ENCODE assay signal across 20 cellular contexts in genomic region chr20:57404419-57405072, GRCh38. TPM values are rescaled to one million over a fixed set of nuclear protein-coding genes. Genes with fewer than 3 reads are reported as not detected.
DNase-seq lines count a peak whose midpoint lies in the region; ATAC-seq and TF ChIP-seq lines count a peak whose summit lies in the region.
"Had no signal": no experiment of that assay in that cellular context is flagged by ENCODE, and none has a peak within 500 bp of the region (broad histone marks: within the 10 kb centered on the region; RNA-seq: fewer than 3 reads in every experiment).

No MANE protein-coding gene starts in this region.

- H3K4me1 Mint-ChIP-seq in activated T-cell treated with anti-CD3 and anti-CD28 coated beads, Interleukin-2, amount 50 U/mL, for 24 hours (ENCODE audit: low read depth) = peaks cover 47% of the 10 kb centered on the region
- H3K4me1 Mint-ChIP-seq in activated CD4-positive, alpha-beta T cell treated with anti-CD3 and anti-CD28 coated beads, Interleukin-2, amount 10 ng/mL, durations not matched to agents 24 days and 14 days = peaks cover 22% of the 10 kb centered on the region
- H3K4me1 Mint-ChIP-seq in glutamatergic neuron (ENCODE audit: low read depth, unreplicated experiment) = peaks cover 2% of the 10 kb centered on the region

- WGBS in right cardiac atrium = 88% methylated on average over 22 of the region's 22 CpGs
- 95% methylated on average over 22 of the region's 22 CpGs for WGBS in sigmoid colon, 2 donors

- TF ChIP-seq POLR2A in sigmoid colon (IDR thresholded peaks at IDR 0.05) = no peak

- CTCF ChIA-PET in HEK293 (lab: Yijun Ruan, JAX) = no interaction called here

- H3K4me3 ChIP-seq in HEK293 (ENCODE audit: low read depth, low read length) (no peak overlapping the region), right cardiac atrium (ENCODE audit: low read length) (no peak overlapping the region), sigmoid colon (no peak overlapping the region)
- H3K4me3 ChIP-seq: upper lobe of right lung had no signal

- peaks cover 99% of the 10 kb centered on the region for H3K36me3 Mint-ChIP-seq in activated T-cell treated with anti-CD3 and anti-CD28 coated beads, Interleukin-2, amount 50 U/mL, for 24 hours (ENCODE audit: low read depth)
- peaks cover 49% of the 10 kb centered on the region for H3K36me3 Mint-ChIP-seq in activated CD4-positive, alpha-beta T cell treated with anti-CD3 and anti-CD28 coated beads, Interleukin-2, amount 10 ng/mL, durations not matched to agents 24 days and 14 days (ENCODE audit: low read depth)
- H3K36me3 Mint-ChIP-seq in glutamatergic neuron (ENCODE audit: unreplicated experiment) = no peaks in the 10 kb centered on the region

- no peaks in the 10 kb centered on the region for H3K27me3 Mint-ChIP-seq in activated T-cell treated with anti-CD3 and anti-CD28 coated beads, Interleukin-2, amount 50 U/mL, for 24 hours
- no peaks in the 10 kb centered on the region for H3K27me3 Mint-ChIP-seq in activated CD4-positive, alpha-beta T cell treated with anti-CD3 and anti-CD28 coated beads, Interleukin-2, amount 10 ng/mL, durations not matched to agents 24 days and 14 days
- peaks cover 4% of the 10 kb centered on the region for H3K27me3 Mint-ChIP-seq in glutamatergic neuron (ENCODE audit: unreplicated experiment)

- H3K36me3 ChIP-seq in HEK293 (ENCODE audit: control insufficient read depth in 2 of 2, insufficient read depth in 1 of 2, low read length in 2 of 2) = peaks cover 0 to 95% of the 10 kb centered on the region in 2 experiments; a peak in 2 of 3 replicates
- peaks cover 32 to 84% (median 65%) of the 10 kb centered on the region in 4 donors for H3K36me3 ChIP-seq in sigmoid colon

- DNase-seq in activated T-cell treated with anti-CD3 and anti-CD28 coated beads, Interleukin-2, amount 50 U/mL, for 24 hours = no peak
- DNase-seq in activated T-cell treated with anti-CD3 and anti-CD28 coated beads, Interleukin-2, amount 50 U/mL, for 48 hours = no peak
- DNase-seq in right cardiac atrium (peak in 2 of 3 donors; percentile 39 to 60), sigmoid colon (no peak), EL (no peak), glutamatergic neuron (no peak)
- DNase-seq in activated CD4-positive, alpha-beta T cell treated with anti-CD3 and anti-CD28 coated beads, Interleukin-2, amount 10 ng/mL, durations not matched to agents 24 days and 14 days = no peak
- DNase-seq: activated CD8-positive, alpha-beta memory T cell treated with anti-CD3 and anti-CD28 coated beads, Interleukin-2, amount 50 U/mL, for 4 hours; activated effector memory CD4-positive, alpha-beta T cell treated with Interleukin-2 at 50 U/mL for 16 hours; amygdala; central memory CD4-positive, alpha-beta T cell; foreskin keratinocyte; HFFc6; NCI-H1694 treated with DMSO at 0.1 percent for 48 hours; NCI-H748 treated with DMSO at 0.1 percent for 48 hours; stimulated activated CD4-positive, alpha-beta T cell treated with anti-CD3 and anti-CD28 coated beads, Interleukin-12 subunit alpha, Interleukin-12 subunit beta, amount 100 ng/mL, for 4 hours; SW 1271; upper lobe of right lung had no signal

- H3K27ac ChIP-seq in HEK293 (ENCODE audit: extremely low read depth, low read depth, low read length) (no peak overlapping the region), right cardiac atrium (ENCODE audit: low read length) (no peak overlapping the region), sigmoid colon (peak overlapping the region; percentile 83 to 98 (median 98))
- H3K27ac ChIP-seq: foreskin keratinocyte, upper lobe of right lung had no signal

- POLR2A ChIA-PET in HEK293 (lab: Yijun Ruan, JAX) = interaction anchor here (0.6 kb wide), 1 partner anchor 15 kb away, joined by 3 read pairs; no protein-coding TSS in a partner anchor

- H3K27me3 ChIP-seq in right cardiac atrium (ENCODE audit: control insufficient read depth, insufficient read depth) (no peaks in the 10 kb centered on the region), sigmoid colon (no peaks in the 10 kb centered on the region)
- H3K27me3 ChIP-seq: foreskin keratinocyte, upper lobe of right lung had no signal

- H3K4me1 ChIP-seq in HEK293 (ENCODE audit: control insufficient read depth, insufficient read depth, low read length) (no peaks in the 10 kb centered on the region; the same call in 1 of the 2 replicates), right cardiac atrium (ENCODE audit: control insufficient read depth, insufficient read depth, low read length) (peaks cover 4% of the 10 kb centered on the region), sigmoid colon (peaks cover 0 to 100% (median 94%) of the 10 kb centered on the region in 4 donors)
- H3K4me1 ChIP-seq: foreskin keratinocyte had no signal

- H3K27ac Mint-ChIP-seq in activated T-cell treated with anti-CD3 and anti-CD28 coated beads, Interleukin-2, amount 50 U/mL, for 24 hours = peak overlapping the region; percentile 67
- H3K27ac Mint-ChIP-seq in activated CD4-positive, alpha-beta T cell treated with anti-CD3 and anti-CD28 coated beads, Interleukin-2, amount 10 ng/mL, durations not matched to agents 24 days and 14 days = no peak overlapping the region
- H3K27ac Mint-ChIP-seq in glutamatergic neuron (ENCODE audit: unreplicated experiment) = no peak overlapping the region
- H3K27ac Mint-ChIP-seq: HFFc6, mesothelial cell of epicardium had no signal

- intact Hi-C loops in right cardiac atrium (cut with DNase I) = no loop called here
- intact Hi-C loops in sigmoid colon (cut with DNase I) = no loop called here
- intact Hi-C loops in activated CD4-positive, alpha-beta T cell treated with anti-CD3 and anti-CD28 coated beads, Interleukin-2, amount 10 ng/mL, durations not matched to agents 24 days and 14 days (cut with micrococcal nuclease) = no loop called here

- H3K9me3 Mint-ChIP-seq in activated T-cell treated with anti-CD3 and anti-CD28 coated beads, Interleukin-2, amount 50 U/mL, for 24 hours = no peaks in the 10 kb centered on the region
- H3K9me3 Mint-ChIP-seq in activated CD4-positive, alpha-beta T cell treated with anti-CD3 and anti-CD28 coated beads, Interleukin-2, amount 10 ng/mL, durations not matched to agents 24 days and 14 days = no peaks in the 10 kb centered on the region
- peaks cover 3% of the 10 kb centered on the region for H3K9me3 Mint-ChIP-seq in glutamatergic neuron (ENCODE audit: unreplicated experiment)
- H3K9me3 Mint-ChIP-seq: HFFc6, mesothelial cell of epicardium had no signal

- TF ChIP-seq EP300 in sigmoid colon (IDR thresholded peaks at IDR 0.05) = no peak

- ATAC-seq in right cardiac atrium = no peak
- ATAC-seq: foreskin keratinocyte, upper lobe of right lung had no signal

- TF ChIP-seq CTCF in HEK293 (tag by site-specific recombination; IDR thresholded peaks at IDR 0.05) (no peak), sigmoid colon (IDR thresholded peaks at IDR 0.05) (no peak), glutamatergic neuron (IDR thresholded peaks at IDR 0.05; ENCODE audit: partially characterized antibody, unreplicated experiment) (no peak)

- H3K9me3 ChIP-seq in HEK293 (ENCODE audit: control insufficient read depth, insufficient read depth, low read depth, low read length) = no peaks in the 10 kb centered on the region
- H3K9me3 ChIP-seq in right cardiac atrium (ENCODE audit: control insufficient read depth, low read length) = no peaks in the 10 kb centered on the region
- no peaks in the 10 kb centered on the region for H3K9me3 ChIP-seq in sigmoid colon
- H3K9me3 ChIP-seq: upper lobe of right lung had no signal

- H3K4me3 Mint-ChIP-seq in activated T-cell treated with anti-CD3 and anti-CD28 coated beads, Interleukin-2, amount 50 U/mL, for 24 hours = no peak overlapping the region
- H3K4me3 Mint-ChIP-seq in activated CD4-positive, alpha-beta T cell treated with anti-CD3 and anti-CD28 coated beads, Interleukin-2, amount 10 ng/mL, durations not matched to agents 24 days and 14 days = no peak overlapping the region
- no peak overlapping the region for H3K4me3 Mint-ChIP-seq in glutamatergic neuron (ENCODE audit: unreplicated experiment)
- H3K4me3 Mint-ChIP-seq: HFFc6, mesothelial cell of epicardium had no signal

TF ChIP-seq in HEK293, 187 proteins besides CTCF, POLR2A, EP300 and RAD21:
- TF ChIP-seq ZIC2 (tag by site-specific recombination; IDR thresholded peaks at IDR 0.05) = peak; percentile 40
- TF ChIP-seq ZFP69B (tag by site-specific recombination; IDR thresholded peaks at IDR 0.05) = no peak

RNA-seq across cellular contexts. Expression of gene RBM38, which starts 13.3 kb away (rescaled TPM):
- 100 to 1,000 TPM in 1 of 4 donors, 10 to 100 TPM in 3; 82.6 to 143 (median 94.4) TPM for total RNA-seq in right cardiac atrium
- 182 TPM for polyA plus RNA-seq in right cardiac atrium
- total RNA-seq in sigmoid colon = 10 to 100 TPM; 48.5 to 94.2 (median 78.8) TPM
- 10 to 100 TPM; 31.4 to 59.9 (median 34.8) TPM for polyA plus RNA-seq in sigmoid colon
- total RNA-seq in activated CD4-positive, alpha-beta T cell treated with anti-CD3 and anti-CD28 coated beads, Interleukin-2, amount 10 ng/mL, durations not matched to agents 24 days and 14 days = 100 and 103 TPM in 2 replicates
- 16.6 TPM for total RNA-seq in glutamatergic neuron (ENCODE audit: unreplicated experiment)

RNA-seq across cellular contexts. Expression of gene RAE1, which starts 53.5 kb away (rescaled TPM):
- total RNA-seq in right cardiac atrium (10 to 100 TPM; 14.1 to 15.6 (median 14.8) TPM), sigmoid colon (10 to 100 TPM; 13.6 to 20.9 (median 17.1) TPM), glutamatergic neuron (ENCODE audit: unreplicated experiment) (28.3 TPM)
- polyA plus RNA-seq in right cardiac atrium (9.4 TPM), sigmoid colon (10 to 100 TPM; 13.8 to 18.3 (median 16.4) TPM)
- total RNA-seq in activated CD4-positive, alpha-beta T cell treated with anti-CD3 and anti-CD28 coated beads, Interleukin-2, amount 10 ng/mL, durations not matched to agents 24 days and 14 days = 58.2 and 63.4 TPM in 2 replicates

Comparison
In these comparisons a context has a peak if more than half of its experiments do, and no peak if none do; other contexts are left out.
1. DNase-seq: peak in right cardiac atrium (2 of 3); none in activated T-cell treated with anti-CD3 and anti-CD28 coated beads, Interleukin-2, amount 50 U/mL, for 24 hours (single experiment), activated T-cell treated with anti-CD3 and anti-CD28 coated beads, Interleukin-2, amount 50 U/mL, for 48 hours (0 of 2), sigmoid colon (single experiment), activated CD4-positive, alpha-beta T cell treated with anti-CD3 and anti-CD28 coated beads, Interleukin-2, amount 10 ng/mL, durations not matched to agents 24 days and 14 days (single experiment), EL (single experiment) and glutamatergic neuron (single experiment).
2. H3K27ac ChIP-seq: peak in sigmoid colon (4 of 4); none in HEK293 (single experiment) and right cardiac atrium (single experiment).